1 cellular context compared by ENCODE assay signal in the genomic region with DNA sequence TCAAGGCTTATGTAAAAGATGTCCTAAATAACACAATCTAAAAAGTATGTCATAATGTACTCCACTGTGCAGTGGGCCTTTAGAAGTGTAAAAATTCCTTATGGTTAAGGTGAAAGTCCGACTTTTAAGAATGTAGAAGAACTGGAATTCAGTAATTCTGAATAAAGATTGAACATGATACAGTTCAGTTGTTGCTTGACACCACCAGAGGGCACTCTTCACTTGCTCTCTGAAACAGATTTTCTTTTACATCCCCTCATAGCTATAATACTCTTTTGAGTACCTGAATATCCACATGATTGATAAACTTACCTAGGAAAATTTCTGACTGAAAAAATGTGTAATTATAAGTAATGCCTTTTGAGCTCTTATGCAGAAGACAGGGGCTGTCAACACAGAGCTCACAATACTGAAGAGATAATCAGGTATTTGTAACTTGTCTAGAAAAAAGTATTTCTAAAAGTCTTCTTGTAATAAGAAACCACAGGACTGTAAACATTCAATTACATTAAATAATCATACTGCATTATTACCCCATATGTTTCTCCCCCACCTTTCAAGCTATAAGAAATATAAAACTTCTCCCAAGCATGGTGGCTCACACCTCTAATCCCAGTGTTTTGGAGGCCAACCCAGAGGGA.
TF ChIP-seq lines count a peak whose summit lies in the region.

No MANE protein-coding gene starts in this region.

TF ChIP-seq in GM23338, 12 proteins besides CTCF, POLR2A, EP300 and RAD21 (continued from another document):
- TF ChIP-seq, protein P1, sequence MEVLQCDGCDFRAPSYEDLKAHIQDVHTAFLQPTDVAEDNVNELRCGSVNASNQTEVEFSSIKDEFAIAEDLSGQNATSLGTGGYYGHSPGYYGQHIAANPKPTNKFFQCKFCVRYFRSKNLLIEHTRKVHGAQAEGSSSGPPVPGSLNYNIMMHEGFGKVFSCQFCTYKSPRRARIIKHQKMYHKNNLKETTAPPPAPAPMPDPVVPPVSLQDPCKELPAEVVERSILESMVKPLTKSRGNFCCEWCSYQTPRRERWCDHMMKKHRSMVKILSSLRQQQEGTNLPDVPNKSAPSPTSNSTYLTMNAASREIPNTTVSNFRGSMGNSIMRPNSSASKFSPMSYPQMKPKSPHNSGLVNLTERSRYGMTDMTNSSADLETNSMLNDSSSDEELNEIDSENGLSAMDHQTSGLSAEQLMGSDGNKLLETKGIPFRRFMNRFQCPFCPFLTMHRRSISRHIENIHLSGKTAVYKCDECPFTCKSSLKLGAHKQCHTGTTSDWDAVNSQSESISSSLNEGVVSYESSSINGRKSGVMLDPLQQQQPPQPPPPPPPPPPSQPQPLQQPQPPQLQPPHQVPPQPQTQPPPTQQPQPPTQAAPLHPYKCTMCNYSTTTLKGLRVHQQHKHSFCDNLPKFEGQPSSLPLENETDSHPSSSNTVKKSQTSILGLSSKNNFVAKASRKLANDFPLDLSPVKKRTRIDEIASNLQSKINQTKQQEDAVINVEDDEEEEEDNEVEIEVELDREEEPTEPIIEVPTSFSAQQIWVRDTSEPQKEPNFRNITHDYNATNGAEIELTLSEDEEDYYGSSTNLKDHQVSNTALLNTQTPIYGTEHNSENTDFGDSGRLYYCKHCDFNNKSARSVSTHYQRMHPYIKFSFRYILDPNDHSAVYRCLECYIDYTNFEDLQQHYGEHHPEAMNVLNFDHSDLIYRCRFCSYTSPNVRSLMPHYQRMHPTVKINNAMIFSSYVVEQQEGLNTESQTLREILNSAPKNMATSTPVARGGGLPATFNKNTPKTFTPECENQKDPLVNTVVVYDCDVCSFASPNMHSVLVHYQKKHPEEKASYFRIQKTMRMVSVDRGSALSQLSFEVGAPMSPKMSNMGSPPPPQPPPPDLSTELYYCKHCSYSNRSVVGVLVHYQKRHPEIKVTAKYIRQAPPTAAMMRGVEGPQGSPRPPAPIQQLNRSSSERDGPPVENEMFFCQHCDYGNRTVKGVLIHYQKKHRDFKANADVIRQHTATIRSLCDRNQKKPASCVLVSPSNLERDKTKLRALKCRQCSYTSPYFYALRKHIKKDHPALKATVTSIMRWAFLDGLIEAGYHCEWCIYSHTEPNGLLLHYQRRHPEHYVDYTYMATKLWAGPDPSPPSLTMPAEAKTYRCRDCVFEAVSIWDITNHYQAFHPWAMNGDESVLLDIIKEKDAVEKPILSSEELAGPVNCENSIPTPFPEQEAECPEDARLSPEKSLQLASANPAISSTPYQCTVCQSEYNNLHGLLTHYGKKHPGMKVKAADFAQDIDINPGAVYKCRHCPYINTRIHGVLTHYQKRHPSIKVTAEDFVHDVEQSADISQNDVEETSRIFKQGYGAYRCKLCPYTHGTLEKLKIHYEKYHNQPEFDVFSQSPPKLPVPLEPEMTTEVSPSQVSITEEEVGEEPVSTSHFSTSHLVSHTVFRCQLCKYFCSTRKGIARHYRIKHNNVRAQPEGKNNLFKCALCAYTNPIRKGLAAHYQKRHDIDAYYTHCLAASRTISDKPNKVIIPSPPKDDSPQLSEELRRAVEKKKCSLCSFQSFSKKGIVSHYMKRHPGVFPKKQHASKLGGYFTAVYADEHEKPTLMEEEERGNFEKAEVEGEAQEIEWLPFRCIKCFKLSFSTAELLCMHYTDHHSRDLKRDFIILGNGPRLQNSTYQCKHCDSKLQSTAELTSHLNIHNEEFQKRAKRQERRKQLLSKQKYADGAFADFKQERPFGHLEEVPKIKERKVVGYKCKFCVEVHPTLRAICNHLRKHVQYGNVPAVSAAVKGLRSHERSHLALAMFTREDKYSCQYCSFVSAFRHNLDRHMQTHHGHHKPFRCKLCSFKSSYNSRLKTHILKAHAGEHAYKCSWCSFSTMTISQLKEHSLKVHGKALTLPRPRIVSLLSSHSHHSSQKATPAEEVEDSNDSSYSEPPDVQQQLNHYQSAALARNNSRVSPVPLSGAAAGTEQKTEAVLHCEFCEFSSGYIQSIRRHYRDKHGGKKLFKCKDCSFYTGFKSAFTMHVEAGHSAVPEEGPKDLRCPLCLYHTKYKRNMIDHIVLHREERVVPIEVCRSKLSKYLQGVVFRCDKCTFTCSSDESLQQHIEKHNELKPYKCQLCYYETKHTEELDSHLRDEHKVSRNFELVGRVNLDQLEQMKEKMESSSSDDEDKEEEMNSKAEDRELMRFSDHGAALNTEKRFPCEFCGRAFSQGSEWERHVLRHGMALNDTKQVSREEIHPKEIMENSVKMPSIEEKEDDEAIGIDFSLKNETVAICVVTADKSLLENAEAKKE (CRISPR knock-in tag; IDR thresholded peaks at IDR 0.05), result no peak
- TF ChIP-seq STAT1 (IDR thresholded peaks at IDR 0.05; ENCODE audit: unreplicated experiment), result no peak
